In the genomic region with DNA sequence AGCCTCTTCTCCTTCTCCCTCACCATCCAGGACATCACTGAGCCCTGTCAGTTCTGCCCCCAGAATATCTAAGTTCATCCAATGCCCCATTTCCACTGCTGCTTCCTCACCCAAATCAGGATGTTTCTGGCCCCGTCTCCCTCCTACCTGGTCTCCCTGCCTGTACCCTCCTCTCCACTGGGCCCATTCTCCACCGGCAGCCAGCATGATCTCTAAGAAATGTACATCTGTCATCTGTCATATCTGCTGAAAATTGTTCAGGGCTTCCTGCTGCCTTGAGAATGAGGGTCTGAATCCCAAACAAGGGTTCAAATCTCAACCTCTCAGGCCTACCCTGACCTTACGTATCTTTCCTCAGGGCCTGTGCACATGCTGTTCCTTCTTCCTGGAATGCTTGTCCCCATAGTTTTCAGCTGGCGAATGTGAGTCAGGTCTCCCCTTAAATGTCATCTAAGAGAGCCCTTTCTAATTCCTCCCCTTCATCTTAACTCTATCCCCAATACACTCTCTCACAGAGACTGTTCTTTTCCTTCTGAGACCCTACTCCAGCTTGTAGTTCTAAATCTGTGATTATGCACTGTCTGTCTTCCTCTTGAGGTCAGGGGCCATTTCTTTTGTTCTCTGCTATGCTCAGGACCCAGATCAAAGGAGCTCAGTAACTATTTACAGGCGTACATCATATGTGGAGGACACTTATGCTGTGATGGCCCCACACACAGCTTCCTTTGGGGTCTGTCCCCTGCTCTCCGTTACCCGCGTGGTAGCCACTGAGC, we compare ENCODE assay signal across 1 cellular context.
TF ChIP-seq lines count a peak whose summit lies in the region.

No MANE protein-coding gene starts in this region.

TF ChIP-seq in IMR-90, 13 proteins besides CTCF, POLR2A, EP300 and RAD21:
- TF ChIP-seq MXI1 (IDR thresholded peaks at IDR 0.05; ENCODE audit: borderline replicate concordance, low read depth, low read length): no peak
- TF ChIP-seq USF2 (IDR thresholded peaks at IDR 0.05; ENCODE audit: low read depth, low read length): no peak
- no peak for TF ChIP-seq SMC3 (IDR thresholded peaks at IDR 0.05; ENCODE audit: low read depth, low read length)
- no peak for TF ChIP-seq FOS (IDR thresholded peaks at IDR 0.05; ENCODE audit: low read depth, low read length)
- TF ChIP-seq BHLHE40 (IDR thresholded peaks at IDR 0.05; ENCODE audit: low read depth, low read length): no peak
- TF ChIP-seq CEBPB (IDR thresholded peaks at IDR 0.05; ENCODE audit: low read depth, low read length): no peak
- TF ChIP-seq, protein P1, sequence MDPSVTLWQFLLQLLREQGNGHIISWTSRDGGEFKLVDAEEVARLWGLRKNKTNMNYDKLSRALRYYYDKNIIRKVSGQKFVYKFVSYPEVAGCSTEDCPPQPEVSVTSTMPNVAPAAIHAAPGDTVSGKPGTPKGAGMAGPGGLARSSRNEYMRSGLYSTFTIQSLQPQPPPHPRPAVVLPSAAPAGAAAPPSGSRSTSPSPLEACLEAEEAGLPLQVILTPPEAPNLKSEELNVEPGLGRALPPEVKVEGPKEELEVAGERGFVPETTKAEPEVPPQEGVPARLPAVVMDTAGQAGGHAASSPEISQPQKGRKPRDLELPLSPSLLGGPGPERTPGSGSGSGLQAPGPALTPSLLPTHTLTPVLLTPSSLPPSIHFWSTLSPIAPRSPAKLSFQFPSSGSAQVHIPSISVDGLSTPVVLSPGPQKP (IDR thresholded peaks at IDR 0.05; ENCODE audit: borderline replicate concordance, low read depth, low read length): no peak
- TF ChIP-seq MAZ (IDR thresholded peaks at IDR 0.05; ENCODE audit: borderline replicate concordance, low read depth, low read length): no peak
- no peak for TF ChIP-seq CHD1 (IDR thresholded peaks at IDR 0.05; ENCODE audit: low read depth, low read length)
- TF ChIP-seq RFX5 (IDR thresholded peaks at IDR 0.05; ENCODE audit: low read depth, low read length): no peak
- no peak for TF ChIP-seq MAFK (IDR thresholded peaks at IDR 0.05; ENCODE audit: low read depth, low read length)
- TF ChIP-seq RCOR1 (IDR thresholded peaks at IDR 0.05; ENCODE audit: insufficient replicate concordance, low read length): no peak
- no peak for TF ChIP-seq NFE2L2 (IDR thresholded peaks at IDR 0.05; ENCODE audit: low read depth, low read length)
TF ChIP-seq in IMR-90: peak in this region for 0.
